ENCODE assay signal across 1 cellular context in genomic region chr16:49856741-49857330, GRCh38.
TF ChIP-seq lines count a peak whose summit lies in the region.

No MANE protein-coding gene starts in this region.

TF ChIP-seq in WTC11, 78 proteins besides CTCF, POLR2A, EP300 and RAD21 (continued from another document):
- TF ChIP-seq ATF2 (CRISPR knock-in tag; IDR thresholded peaks at IDR 0.05; ENCODE audit: borderline replicate concordance, low read depth): no peak
- TF ChIP-seq ATF6 (CRISPR knock-in tag; IDR thresholded peaks at IDR 0.05): no peak
- TF ChIP-seq ZNF232 (CRISPR knock-in tag; IDR thresholded peaks at IDR 0.05): no peak
